Comparison of ENCODE assay signal across 19 cellular contexts in the genomic region with DNA sequence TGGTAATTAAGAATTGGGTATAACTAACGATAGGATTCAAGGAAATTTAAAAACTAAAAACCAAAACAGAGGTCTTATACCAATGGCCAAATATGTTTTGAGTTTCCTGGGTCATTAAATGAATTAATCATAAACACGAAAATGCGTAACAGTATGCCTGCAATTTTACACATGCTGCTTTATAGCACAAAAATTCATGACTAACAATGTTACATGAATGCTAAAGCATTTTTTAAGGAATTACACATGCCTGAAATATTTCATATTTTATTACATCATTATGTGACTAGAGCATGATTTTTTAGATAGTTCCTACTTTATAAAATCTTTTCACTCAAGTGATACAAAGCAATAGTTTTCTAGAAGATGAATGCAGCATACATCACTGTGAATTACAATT.
DNase-seq lines count a peak whose midpoint lies in the region; ATAC-seq and TF ChIP-seq lines count a peak whose summit lies in the region.
"Had no signal": no experiment of that assay in that cellular context is flagged by ENCODE, and none has a peak within 500 bp of the region (broad histone marks: within the 10 kb centered on the region; RNA-seq: fewer than 3 reads in every experiment).

No MANE protein-coding gene starts in this region.

- H3K18ac ChIP-seq in mesenchymal stem cell (ENCODE audit: low read depth in 1 of 2, low read length in 2 of 2) = no peak overlapping the region

- peak overlapping the region; percentile 47 for H3K9ac ChIP-seq in mesenchymal stem cell (ENCODE audit: low read length)

- no peak overlapping the region for H2BK5ac ChIP-seq in mesenchymal stem cell (ENCODE audit: low read depth, low read length, poor library complexity, severe bottlenecking)

- H4K8ac ChIP-seq in mesenchymal stem cell (ENCODE audit: low read length) = no peak overlapping the region

- H2AFZ ChIP-seq in mesenchymal stem cell (ENCODE audit: low read depth, low read length) = no peak overlapping the region

- H3K4me1 Mint-ChIP-seq in chondrocyte (ENCODE audit: low read depth) = peaks cover 26% of the 10 kb centered on the region
- H3K4me1 Mint-ChIP-seq in stimulated activated naive CD8-positive, alpha-beta T cell treated with anti-CD3 and anti-CD28 coated beads, Interleukin-15, amount 100 ng/mL, for 72 hours = peaks cover 23% of the 10 kb centered on the region

- H3K36me3 Mint-ChIP-seq in chondrocyte (ENCODE audit: low read depth) = no peaks in the 10 kb centered on the region

- H3K27ac ChIP-seq in mesenchymal stem cell (ENCODE audit: low read length, poor library complexity, severe bottlenecking) = peak overlapping the region; percentile 10
- H3K27ac ChIP-seq: upper lobe of right lung had no signal

- H3K9me3 ChIP-seq in mesenchymal stem cell (ENCODE audit: control insufficient read depth, low read length) = no peaks in the 10 kb centered on the region
- H3K9me3 ChIP-seq: upper lobe of right lung had no signal

- no peak overlapping the region for H3K4me3 ChIP-seq in mesenchymal stem cell (ENCODE audit: insufficient read depth in 1 of 2, low read depth in 1 of 2, low read length in 2 of 2)
- H3K4me3 ChIP-seq: upper lobe of right lung had no signal

- H3K4ac ChIP-seq in mesenchymal stem cell (ENCODE audit: low read depth in 1 of 2, low read length in 2 of 2) = no peak overlapping the region

- no peaks in the 10 kb centered on the region for H3K27me3 Mint-ChIP-seq in chondrocyte (ENCODE audit: low read depth)
- no peaks in the 10 kb centered on the region for H3K27me3 Mint-ChIP-seq in stimulated activated naive CD8-positive, alpha-beta T cell treated with anti-CD3 and anti-CD28 coated beads, Interleukin-15, amount 100 ng/mL, for 72 hours
- H3K27me3 Mint-ChIP-seq: activated naive CD8-positive, alpha-beta T cell treated with anti-CD3 and anti-CD28 coated beads, Interleukin-2, amount 50 U/mL, for 24 hours; dendritic cell treated with granulocyte-macrophage colony-stimulating factor and Interleukin-4, amounts not matched to agents 40 ng/mL and 50 ng/mL, for 4 days; stimulated activated memory B cell treated with anti-CD40 and anti-IgM and Interleukin-4, amounts not matched to agents 10 μg/mL and 1 μg/mL and 100 μg/mL, for 72 hours had no signal

- ATAC-seq in stimulated activated naive CD8-positive, alpha-beta T cell treated with anti-CD3 and anti-CD28 coated beads, Interleukin-15, amount 100 ng/mL, for 72 hours = no peak
- ATAC-seq: activated naive CD8-positive, alpha-beta T cell treated with anti-CD3 and anti-CD28 coated beads, Interleukin-2, amount 50 U/mL, for 24 hours; stimulated activated memory B cell treated with anti-CD40 and anti-IgM and Interleukin-4, amounts not matched to agents 10 μg/mL and 1 μg/mL and 100 μg/mL, for 72 hours; upper lobe of right lung had no signal

- H3K27me3 ChIP-seq in mesenchymal stem cell (ENCODE audit: control insufficient read depth in 1 of 2, insufficient read depth in 1 of 2, low read length in 2 of 2) = no peaks in the 10 kb centered on the region
- H3K27me3 ChIP-seq: upper lobe of right lung had no signal

- no peak overlapping the region for H2BK12ac ChIP-seq in mesenchymal stem cell (ENCODE audit: low read length in 2 of 2)

- no peak overlapping the region for H3K4me3 Mint-ChIP-seq in chondrocyte (ENCODE audit: unreplicated experiment)
- no peak overlapping the region for H3K4me3 Mint-ChIP-seq in stimulated activated naive CD8-positive, alpha-beta T cell treated with anti-CD3 and anti-CD28 coated beads, Interleukin-15, amount 100 ng/mL, for 72 hours
- H3K4me3 Mint-ChIP-seq: activated naive CD8-positive, alpha-beta T cell treated with anti-CD3 and anti-CD28 coated beads, Interleukin-2, amount 50 U/mL, for 24 hours; dendritic cell treated with granulocyte-macrophage colony-stimulating factor and Interleukin-4, amounts not matched to agents 40 ng/mL and 50 ng/mL, for 4 days; stimulated activated memory B cell treated with anti-CD40 and anti-IgM and Interleukin-4, amounts not matched to agents 10 μg/mL and 1 μg/mL and 100 μg/mL, for 72 hours had no signal

- no peak overlapping the region for H2AK5ac ChIP-seq in mesenchymal stem cell (ENCODE audit: low read length, severe bottlenecking)

- peak; percentile 49 for DNase-seq in AG20443 (ENCODE audit: low spot score)
- peak; percentile 68 for DNase-seq in NCI-H226
- DNase-seq in chondrocyte (ENCODE audit: low spot score) = no peak
- DNase-seq in mesenchymal stem cell = no peak
- no peak for DNase-seq in cerebellum (ENCODE audit: low spot score)
- no peak for DNase-seq in T-helper 1 cell
- DNase-seq in NCI-H128 (lab: John Stamatoyannopoulos, UW; ENCODE audit: unreplicated experiment) = no peak
- DNase-seq in stimulated activated naive CD8-positive, alpha-beta T cell treated with anti-CD3 and anti-CD28 coated beads, Interleukin-15, amount 100 ng/mL, for 72 hours = no peak
- DNase-seq: activated CD4-positive, alpha-beta T cell treated with anti-CD3 and anti-CD28 coated beads, Interleukin-2, amount 50 U/mL, for 1 hour; activated naive CD8-positive, alpha-beta T cell treated with anti-CD3 and anti-CD28 coated beads, Interleukin-2, amount 50 U/mL, for 24 hours; C1 segment of cervical spinal cord; foreskin melanocyte; NCI-H1092 treated with DMSO at 0.1 percent for 48 hours; NCI-H2171 treated with DMSO at 0.1 percent for 48 hours; NK-92 treated with Interleukin-12 subunit alpha and Interleukin-12 subunit beta, amount 100 ng/mL, for 24 hours; SHP77 treated with DMSO at 0.1 percent for 48 hours; upper lobe of right lung had no signal

- peaks cover 4 to 6% of the 10 kb centered on the region in 2 experiments for H3K36me3 ChIP-seq in mesenchymal stem cell (ENCODE audit: control insufficient read depth in 1 of 2, insufficient read depth in 2 of 2, low read depth in 1 of 2, low read length in 2 of 2)
- H3K36me3 ChIP-seq: upper lobe of right lung had no signal

- H3K4me1 ChIP-seq in mesenchymal stem cell (ENCODE audit: control insufficient read depth, insufficient read depth, low read depth, low read length) = peaks cover 2% of the 10 kb centered on the region
- H3K4me1 ChIP-seq: upper lobe of right lung had no signal

- no CpG with 5 or more reads among the region's 3 CpGs for WGBS in mesenchymal stem cell

- no peak overlapping the region for H2BK120ac ChIP-seq in mesenchymal stem cell (ENCODE audit: low read depth, low read length)

- H4K91ac ChIP-seq in mesenchymal stem cell (ENCODE audit: low read length) = no peak overlapping the region

- H3K9me3 Mint-ChIP-seq in chondrocyte (ENCODE audit: low read depth) = no peaks in the 10 kb centered on the region
- no peaks in the 10 kb centered on the region for H3K9me3 Mint-ChIP-seq in stimulated activated naive CD8-positive, alpha-beta T cell treated with anti-CD3 and anti-CD28 coated beads, Interleukin-15, amount 100 ng/mL, for 72 hours
- H3K9me3 Mint-ChIP-seq: activated naive CD8-positive, alpha-beta T cell treated with anti-CD3 and anti-CD28 coated beads, Interleukin-2, amount 50 U/mL, for 24 hours; dendritic cell treated with granulocyte-macrophage colony-stimulating factor and Interleukin-4, amounts not matched to agents 40 ng/mL and 50 ng/mL, for 4 days; stimulated activated memory B cell treated with anti-CD40 and anti-IgM and Interleukin-4, amounts not matched to agents 10 μg/mL and 1 μg/mL and 100 μg/mL, for 72 hours had no signal

- H3K23ac ChIP-seq in mesenchymal stem cell (ENCODE audit: low read length in 2 of 2) = no peak overlapping the region

- H3K14ac ChIP-seq in mesenchymal stem cell (ENCODE audit: low read length in 2 of 2) = no peak overlapping the region

- no peak overlapping the region for H2BK15ac ChIP-seq in mesenchymal stem cell (ENCODE audit: low read depth, poor library complexity, severe bottlenecking)

- H3K4me2 ChIP-seq in mesenchymal stem cell (ENCODE audit: low read length, poor library complexity, severe bottlenecking) = no peak overlapping the region

- peak overlapping the region; percentile 76 for H3K27ac Mint-ChIP-seq in chondrocyte (ENCODE audit: unreplicated experiment)
- H3K27ac Mint-ChIP-seq in stimulated activated naive CD8-positive, alpha-beta T cell treated with anti-CD3 and anti-CD28 coated beads, Interleukin-15, amount 100 ng/mL, for 72 hours = no peak overlapping the region
- H3K27ac Mint-ChIP-seq: activated naive CD8-positive, alpha-beta T cell treated with anti-CD3 and anti-CD28 coated beads, Interleukin-2, amount 50 U/mL, for 24 hours; dendritic cell treated with granulocyte-macrophage colony-stimulating factor and Interleukin-4, amounts not matched to agents 40 ng/mL and 50 ng/mL, for 4 days; stimulated activated memory B cell treated with anti-CD40 and anti-IgM and Interleukin-4, amounts not matched to agents 10 μg/mL and 1 μg/mL and 100 μg/mL, for 72 hours had no signal

- H3K79me1 ChIP-seq in mesenchymal stem cell (replicated peaks; ENCODE audit: low read length, poor library complexity, severe bottlenecking) = peaks cover 18% of the 10 kb centered on the region

- no peak for TF ChIP-seq CTCF in chondrocyte (IDR thresholded peaks at IDR 0.05)

Comparison
In these comparisons a context has a peak if more than half of its experiments do, and no peak if none do; other contexts are left out.
1. DNase-seq: peak in AG20443 (single experiment) and NCI-H226 (single experiment); none in chondrocyte (single experiment), mesenchymal stem cell (single experiment), cerebellum (single experiment), T-helper 1 cell (0 of 5), NCI-H128 (single experiment) and stimulated activated naive CD8-positive, alpha-beta T cell treated with anti-CD3 and anti-CD28 coated beads, Interleukin-15, amount 100 ng/mL, for 72 hours (0 of 2).